In the genomic region with DNA sequence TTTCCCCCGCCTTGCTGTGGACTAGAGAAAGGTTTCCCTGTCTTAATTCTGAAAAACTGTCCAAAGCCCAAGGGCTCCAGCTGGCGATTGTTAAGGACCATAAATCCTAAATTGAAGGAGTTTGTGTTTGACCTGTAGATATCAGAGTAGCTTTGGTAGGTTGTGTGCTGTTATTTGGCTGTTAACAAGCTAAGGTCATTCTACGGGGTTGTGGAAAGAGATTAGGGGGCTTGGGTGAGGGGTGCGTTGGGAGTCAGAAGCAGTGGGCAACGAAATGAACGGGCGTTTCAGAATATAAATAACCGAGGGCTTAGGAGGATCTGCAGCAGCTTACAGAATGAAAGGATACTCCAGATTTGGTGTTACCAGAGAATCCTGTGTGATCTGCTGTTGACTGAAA, we compare ENCODE assay signal across 9 cellular contexts. TPM values are rescaled to one million over a fixed set of nuclear protein-coding genes. Genes with fewer than 3 reads are reported as not detected.
DNase-seq lines count a peak whose midpoint lies in the region; ATAC-seq and TF ChIP-seq lines count a peak whose summit lies in the region.
"Had no signal": no experiment of that assay in that cellular context is flagged by ENCODE, and none has a peak within 500 bp of the region (broad histone marks: within the 10 kb centered on the region; RNA-seq: fewer than 3 reads in every experiment).

No MANE protein-coding gene starts in this region.

- no peaks in the 10 kb centered on the region for H3K27me3 ChIP-seq in MG63
- H3K27me3 ChIP-seq in brain microvascular endothelial cell (replicated peaks): no peaks in the 10 kb centered on the region
- H3K27me3 ChIP-seq in neural progenitor cell: peaks cover 56% of the 10 kb centered on the region

- no peak for ATAC-seq in GM19023 (IDR thresholded peaks at IDR 0.05; ENCODE audit: unreplicated experiment)
- ATAC-seq in GM18870 (IDR thresholded peaks at IDR 0.05; ENCODE audit: unreplicated experiment): no peak
- no peak for ATAC-seq in HG02870 (IDR thresholded peaks at IDR 0.05; ENCODE audit: unreplicated experiment)

- H3K4me1 Mint-ChIP-seq in activated CD4-positive, alpha-beta T cell treated with anti-CD3 and anti-CD28 coated beads, Interleukin-2, amount 10 ng/mL, durations not matched to agents 7 days and 5 days: peaks cover 63% of the 10 kb centered on the region
- peaks cover 33% of the 10 kb centered on the region for H3K4me1 Mint-ChIP-seq in neural progenitor cell

- peak overlapping the region; percentile 61 for H3K4me3 ChIP-seq in MG63
- peak overlapping the region; percentile 51 for H3K4me3 ChIP-seq in brain microvascular endothelial cell (ENCODE audit: low read depth, low read length)
- peak overlapping the region; percentile 82 for H3K4me3 ChIP-seq in neural progenitor cell

- CTCF ChIA-PET in activated CD4-positive, alpha-beta T cell treated with anti-CD3 and anti-CD28 coated beads, Interleukin-2, amount 10 ng/mL, durations not matched to agents 7 days and 5 days (lab: Charles Lee): interaction anchor here (0.7 to 4.3 kb wide), 6 partner anchors 10 to 264 kb away, joined by 3 to 20 read pairs (median 4); a partner anchor contains a TSS

- peaks cover 8% of the 10 kb centered on the region for H3K4me1 ChIP-seq in neural progenitor cell

- H3K4me2 ChIP-seq in neural progenitor cell: peak overlapping the region; percentile 97

- TF ChIP-seq CTCF in brain microvascular endothelial cell (IDR thresholded peaks at IDR 0.05; ENCODE audit: low read depth, low read length, missing control alignments): no peak
- TF ChIP-seq CTCF in neural progenitor cell (IDR thresholded peaks at IDR 0.05): no peak

- peaks cover 2% of the 10 kb centered on the region for H3K9me3 Mint-ChIP-seq in activated CD4-positive, alpha-beta T cell treated with anti-CD3 and anti-CD28 coated beads, Interleukin-2, amount 10 ng/mL, durations not matched to agents 7 days and 5 days
- H3K9me3 Mint-ChIP-seq in neural progenitor cell: peaks cover 8% of the 10 kb centered on the region

- H4K20me1 ChIP-seq in neural progenitor cell (ENCODE audit: low read depth): peaks cover 4% of the 10 kb centered on the region

- DNase-seq in activated CD4-positive, alpha-beta T cell treated with anti-CD3 and anti-CD28 coated beads, Interleukin-2, amount 10 ng/mL, durations not matched to agents 7 days and 5 days: no peak
- no peak for DNase-seq in activated CD4-positive, alpha-beta T cell treated with anti-CD3 and anti-CD28 coated beads, Interleukin-2, amount 50 U/mL, for 1 hour
- no peak for DNase-seq in MG63
- no peak for DNase-seq in brain microvascular endothelial cell
- DNase-seq in neural progenitor cell (ENCODE audit: low spot score): no peak
- DNase-seq: spleen had no signal

- POLR2A ChIA-PET in activated CD4-positive, alpha-beta T cell treated with anti-CD3 and anti-CD28 coated beads, Interleukin-2, amount 10 ng/mL, durations not matched to agents 7 days and 5 days (lab: Charles Lee): no interaction called here

- peaks cover 20% of the 10 kb centered on the region for H3F3A ChIP-seq in neural progenitor cell (ENCODE audit: low read depth)

- H3K27me3 Mint-ChIP-seq in activated CD4-positive, alpha-beta T cell treated with anti-CD3 and anti-CD28 coated beads, Interleukin-2, amount 10 ng/mL, durations not matched to agents 7 days and 5 days: peaks cover 26% of the 10 kb centered on the region
- H3K27me3 Mint-ChIP-seq in neural progenitor cell (ENCODE audit: insufficient read depth, low read depth): peaks cover 35% of the 10 kb centered on the region

- H3K27ac ChIP-seq in brain microvascular endothelial cell (no peak overlapping the region), neural progenitor cell (no peak overlapping the region)
- H3K27ac ChIP-seq: spleen had no signal

- H3K36me3 Mint-ChIP-seq in activated CD4-positive, alpha-beta T cell treated with anti-CD3 and anti-CD28 coated beads, Interleukin-2, amount 10 ng/mL, durations not matched to agents 7 days and 5 days (ENCODE audit: low read depth): peaks cover 4% of the 10 kb centered on the region
- H3K36me3 Mint-ChIP-seq in neural progenitor cell: peaks cover 2% of the 10 kb centered on the region

- H3K79me2 ChIP-seq in neural progenitor cell (ENCODE audit: low read depth): no peaks in the 10 kb centered on the region

- H3K36me3 ChIP-seq in MG63 (no peaks in the 10 kb centered on the region), brain microvascular endothelial cell (replicated peaks) (no peaks in the 10 kb centered on the region), neural progenitor cell (no peaks in the 10 kb centered on the region)
- H3K36me3 ChIP-seq: spleen had no signal

- peak overlapping the region; percentile 56 for H3K27ac Mint-ChIP-seq in activated CD4-positive, alpha-beta T cell treated with anti-CD3 and anti-CD28 coated beads, Interleukin-2, amount 10 ng/mL, durations not matched to agents 7 days and 5 days
- no peak overlapping the region for H3K27ac Mint-ChIP-seq in neural progenitor cell

- in situ Hi-C loops in brain microvascular endothelial cell (cut with HindIII; ENCODE audit: low pct_ligation_motif_present, low sequenced_read_pairs): no loop called here

- no peak overlapping the region for H2AFZ ChIP-seq in neural progenitor cell (replicated peaks)

- H3K4me3 Mint-ChIP-seq in activated CD4-positive, alpha-beta T cell treated with anti-CD3 and anti-CD28 coated beads, Interleukin-2, amount 10 ng/mL, durations not matched to agents 7 days and 5 days: peak overlapping the region; percentile 74
- H3K4me3 Mint-ChIP-seq in neural progenitor cell: peak overlapping the region; percentile 88

- no peak overlapping the region for H3K9ac ChIP-seq in neural progenitor cell

- no peaks in the 10 kb centered on the region for H3K9me3 ChIP-seq in MG63
- no peaks in the 10 kb centered on the region for H3K9me3 ChIP-seq in neural progenitor cell (ENCODE audit: low read depth)

RNA-seq across cellular contexts. Expression of gene BTN3A2, which starts 32.6 kb away (rescaled TPM):
- 100 to 1,000 TPM; 121 to 125 TPM for total RNA-seq in activated CD4-positive, alpha-beta T cell treated with anti-CD3 and anti-CD28 coated beads, Interleukin-2, amount 10 ng/mL, durations not matched to agents 7 days and 5 days
- 0.99 and 2.1 TPM in 2 replicates for total RNA-seq in MG63 (2014; rRNA removed; shearing (Covaris generic); ENCODE audit: low replicate concordance)
- total RNA-seq in neural progenitor cell (ENCODE audit: low replicate concordance): 3.2 and 5.9 TPM in 2 replicates

RNA-seq across cellular contexts. Expression of gene BTN2A2, which starts 50.5 kb away (rescaled TPM):
- 10 to 100 TPM; 12.4 to 12.7 TPM for total RNA-seq in activated CD4-positive, alpha-beta T cell treated with anti-CD3 and anti-CD28 coated beads, Interleukin-2, amount 10 ng/mL, durations not matched to agents 7 days and 5 days
- 3.2 and 3.8 TPM in 2 replicates for total RNA-seq in MG63 (2014; rRNA removed; shearing (Covaris generic); ENCODE audit: low replicate concordance)
- total RNA-seq in neural progenitor cell (ENCODE audit: low replicate concordance): 28.2 and 30.9 TPM in 2 replicates

Comparison
In these comparisons a context has a peak if more than half of its experiments do, and no peak if none do; other contexts are left out.
1. RNA of gene BTN3A2, which starts 32.6 kb away (total RNA-seq): 121 to 125 TPM in activated CD4-positive, alpha-beta T cell treated with anti-CD3 and anti-CD28 coated beads, Interleukin-2, amount 10 ng/mL, durations not matched to agents 7 days and 5 days; 3.2 to 5.9 TPM in neural progenitor cell and 0.99 to 2.1 TPM in MG63; every median in the first group is over 10 times any median in the second.
2. Peak in every context shown above with its lines, with median percentiles within 50 percentile points of each other: H3K4me3 ChIP-seq.